Comparison of ENCODE assay signal across 24 cellular contexts in genomic region chr6:39215640-39216158, GRCh38. TPM values are rescaled to one million over a fixed set of nuclear protein-coding genes. Genes with fewer than 3 reads are reported as not detected.
DNase-seq lines count a peak whose midpoint lies in the region; ATAC-seq and TF ChIP-seq lines count a peak whose summit lies in the region.
"Had no signal": no experiment of that assay in that cellular context is flagged by ENCODE, and none has a peak within 500 bp of the region (broad histone marks: within the 10 kb centered on the region; RNA-seq: fewer than 3 reads in every experiment).

No MANE protein-coding gene starts in this region.

- H3K36me3 ChIP-seq in lung (ENCODE audit: control insufficient read depth in 2 of 2, insufficient read depth in 2 of 2, low read length in 2 of 2) (no peaks in the 10 kb centered on the region), upper lobe of left lung (no peaks in the 10 kb centered on the region), sigmoid colon (no peaks in the 10 kb centered on the region)
- H3K36me3 ChIP-seq: heart right ventricle, upper lobe of right lung had no signal

- POLR2A ChIA-PET in RWPE1 (lab: Yijun Ruan, JAX; ENCODE audit: low non-redundant PET): interaction anchor here (0.7 kb wide), 1 partner anchor 42 kb away, joined by 3 read pairs; no protein-coding TSS in a partner anchor

- H3K4me3 Mint-ChIP-seq in activated CD8-positive, alpha-beta memory T cell treated with anti-CD3 and anti-CD28 coated beads, Interleukin-2, amount 10 ng/mL, durations not matched to agents 7 days and 5 days: peak overlapping the region; percentile 33
- H3K4me3 Mint-ChIP-seq: activated naive CD8-positive, alpha-beta T cell treated with anti-CD3 and anti-CD28 coated beads for 36 hours; neural crest cell had no signal

- TF ChIP-seq CTCF in RWPE1 (conservative IDR thresholded peaks at IDR 0.05; ENCODE audit: low read depth) (no peak), lung (IDR thresholded peaks at IDR 0.05; ENCODE audit: control extremely low read depth, extremely low read depth) (no peak), upper lobe of left lung (IDR thresholded peaks at IDR 0.05) (no peak), sigmoid colon (IDR thresholded peaks at IDR 0.05) (no peak)

- H3K4me1 ChIP-seq in lung (ENCODE audit: control insufficient read depth in 2 of 2, insufficient read depth in 2 of 2, low read length in 2 of 2) (peaks cover 0 to 27% of the 10 kb centered on the region in 2 donors), upper lobe of left lung (peaks cover 44 to 87% (median 64%) of the 10 kb centered on the region in 4 donors), sigmoid colon (no peaks in the 10 kb centered on the region)

- intact Hi-C loops in sigmoid colon (cut with DNase I): no loop called here

- H3K27ac ChIP-seq in RWPE1: peak overlapping the region; percentile 61
- peak overlapping the region in 1 of 2 donors; percentile 29 for H3K27ac ChIP-seq in lung (ENCODE audit: low read depth in 1 of 2, low read length in 1 of 2)
- H3K27ac ChIP-seq in upper lobe of left lung: peak overlapping the region in 3 of 4 donors; percentile 16 to 51 (median 40)
- H3K27ac ChIP-seq in sigmoid colon: no peak overlapping the region
- H3K27ac ChIP-seq: heart right ventricle, upper lobe of right lung had no signal

- CTCF ChIA-PET in activated CD8-positive, alpha-beta memory T cell treated with anti-CD3 and anti-CD28 coated beads, Interleukin-2, amount 10 ng/mL, durations not matched to agents 7 days and 5 days (lab: Charles Lee): interaction anchor here (1.2 to 2.4 kb wide), 7 partner anchors 9 to 94 kb away, joined by 3 to 10 read pairs (median 3); no protein-coding TSS in a partner anchor
- CTCF ChIA-PET in RWPE1 (lab: Yijun Ruan, JAX): no interaction called here

- peaks cover 26% of the 10 kb centered on the region for H3K36me3 Mint-ChIP-seq in activated CD8-positive, alpha-beta memory T cell treated with anti-CD3 and anti-CD28 coated beads, Interleukin-2, amount 10 ng/mL, durations not matched to agents 7 days and 5 days

- no peaks in the 10 kb centered on the region for H3K27me3 Mint-ChIP-seq in activated CD8-positive, alpha-beta memory T cell treated with anti-CD3 and anti-CD28 coated beads, Interleukin-2, amount 10 ng/mL, durations not matched to agents 7 days and 5 days
- H3K27me3 Mint-ChIP-seq: activated naive CD8-positive, alpha-beta T cell treated with anti-CD3 and anti-CD28 coated beads for 36 hours; progenitor cell of endocrine pancreas had no signal

- peak; percentile 38 for ATAC-seq in activated CD8-positive, alpha-beta memory T cell treated with anti-CD3 and anti-CD28 coated beads, Interleukin-2, amount 10 ng/mL, durations not matched to agents 7 days and 5 days
- peak; percentile 68 for ATAC-seq in lung (ENCODE audit: insufficient read depth, low FRiP score)
- no peak for ATAC-seq in upper lobe of left lung (ENCODE audit: low FRiP score in 2 of 2)
- ATAC-seq in HG03175 (IDR thresholded peaks at IDR 0.05; ENCODE audit: unreplicated experiment): no peak

- H3K4me1 Mint-ChIP-seq in activated CD8-positive, alpha-beta memory T cell treated with anti-CD3 and anti-CD28 coated beads, Interleukin-2, amount 10 ng/mL, durations not matched to agents 7 days and 5 days: peaks cover 83% of the 10 kb centered on the region

- H3K4me3 ChIP-seq in lung (no peak overlapping the region), upper lobe of left lung (no peak overlapping the region), sigmoid colon (no peak overlapping the region)
- H3K4me3 ChIP-seq: heart right ventricle, upper lobe of right lung had no signal

- 58 to 68% methylated on average over 10 of the region's 10 CpGs for WGBS in lung, 2 donors
- WGBS in upper lobe of left lung, 2 donors: 57 to 59% methylated on average over 10 of the region's 10 CpGs
- 14 to 62% methylated on average over 10 of the region's 10 CpGs for WGBS in sigmoid colon, 2 donors

- H3K9me3 Mint-ChIP-seq in activated CD8-positive, alpha-beta memory T cell treated with anti-CD3 and anti-CD28 coated beads, Interleukin-2, amount 10 ng/mL, durations not matched to agents 7 days and 5 days (ENCODE audit: low read depth): no peaks in the 10 kb centered on the region
- H3K9me3 Mint-ChIP-seq: activated naive CD8-positive, alpha-beta T cell treated with anti-CD3 and anti-CD28 coated beads for 36 hours; neural crest cell had no signal

- peak; percentile 64 for DNase-seq in activated CD8-positive, alpha-beta memory T cell treated with anti-CD3 and anti-CD28 coated beads, Interleukin-2, amount 10 ng/mL, durations not matched to agents 7 days and 5 days
- no peak for DNase-seq in activated CD8-positive, alpha-beta memory T cell treated with anti-CD3 and anti-CD28 coated beads for 24 hours
- DNase-seq in RWPE1 (ENCODE audit: low spot score) (no peak), lung (ENCODE audit: low spot score) (no peak), upper lobe of left lung (no peak), sigmoid colon (no peak), DMS53 treated with DMSO at 0.1 percent for 48 hours (lab: John Stamatoyannopoulos, UW; ENCODE audit: unreplicated experiment) (no peak)
- DNase-seq: ACHN; activated CD4-positive, alpha-beta T cell treated with anti-CD3 and anti-CD28 coated beads, Interleukin-2, amount 50 U/mL, for 1 hour; activated CD8-positive, alpha-beta memory T cell treated with anti-CD3 and anti-CD28 coated beads, Interleukin-2, amount 50 U/mL, for 48 hours; activated naive CD8-positive, alpha-beta T cell treated with anti-CD3 and anti-CD28 coated beads for 36 hours; EL; HCEC 1CT; heart right ventricle; NCI-H187; NCI-H2227 treated with DMSO at 0.1 percent for 48 hours; Right ventricle myocardium superior; stimulated activated CD4-positive, alpha-beta T cell treated with anti-CD3 and anti-CD28 coated beads, Interleukin-15, amount 100 ng/mL, for 24 hours; T-helper 9 cell; upper lobe of right lung had no signal

- H3K27me3 ChIP-seq in lung (ENCODE audit: control insufficient read depth, insufficient read depth) (no peaks in the 10 kb centered on the region), upper lobe of left lung (no peaks in the 10 kb centered on the region), sigmoid colon (no peaks in the 10 kb centered on the region)
- H3K27me3 ChIP-seq: upper lobe of right lung had no signal

- TF ChIP-seq EP300 in upper lobe of left lung (IDR thresholded peaks at IDR 0.05) (no peak), sigmoid colon (IDR thresholded peaks at IDR 0.05) (no peak)

- peaks cover 0 to 2% of the 10 kb centered on the region in 2 donors for H3K9me3 ChIP-seq in lung (ENCODE audit: control insufficient read depth in 2 of 2, insufficient read depth in 1 of 2, low read length in 1 of 2)
- H3K9me3 ChIP-seq in upper lobe of left lung: no peaks in the 10 kb centered on the region
- no peaks in the 10 kb centered on the region for H3K9me3 ChIP-seq in sigmoid colon
- H3K9me3 ChIP-seq: heart right ventricle, upper lobe of right lung had no signal

- TF ChIP-seq POLR2A in upper lobe of left lung (IDR thresholded peaks at IDR 0.05) (no peak), sigmoid colon (IDR thresholded peaks at IDR 0.05) (no peak)

- peak overlapping the region; percentile 81 for H3K27ac Mint-ChIP-seq in activated CD8-positive, alpha-beta memory T cell treated with anti-CD3 and anti-CD28 coated beads, Interleukin-2, amount 10 ng/mL, durations not matched to agents 7 days and 5 days
- H3K27ac Mint-ChIP-seq: progenitor cell of endocrine pancreas had no signal

RNA-seq across cellular contexts. Expression of gene KCNK5, which starts 13.6 kb away (rescaled TPM):
- total RNA-seq in activated CD8-positive, alpha-beta memory T cell treated with anti-CD3 and anti-CD28 coated beads, Interleukin-2, amount 10 ng/mL, durations not matched to agents 7 days and 5 days: 10 to 100 TPM; 19.1 to 30.8 TPM
- total RNA-seq in lung (10 to 100 TPM; 20.5 to 22.0 TPM), upper lobe of left lung (10 to 100 TPM in 5 of 6 donors, 1 to 10 TPM in 1; 8.9 to 34.6 (median 17.3) TPM), sigmoid colon (1 to 10 TPM; 3.0 to 7.5 (median 4.9) TPM)
- polyA plus RNA-seq in lung (10 to 100 TPM in 1 of 2 donors, 1 to 10 TPM in 1; 6.0 to 11.7 TPM), sigmoid colon (10 to 100 TPM in 1 of 3 donors, 1 to 10 TPM in 2; 8.4 to 26.9 (median 8.6) TPM)
- polyA plus RNA-seq: BJ had no signal

Comparison
In these comparisons a context has a peak if more than half of its experiments do, and no peak if none do; other contexts are left out.
1. ATAC-seq: peak in activated CD8-positive, alpha-beta memory T cell treated with anti-CD3 and anti-CD28 coated beads, Interleukin-2, amount 10 ng/mL, durations not matched to agents 7 days and 5 days (single experiment) and lung (single experiment); none in upper lobe of left lung (0 of 2) and HG03175 (single experiment).
2. H3K27ac ChIP-seq: peak in RWPE1 (single experiment) and upper lobe of left lung (3 of 4); none in sigmoid colon (0 of 4).